Comparison of ENCODE assay signal across 18 cellular contexts in genomic region chr12:22924391-22924790, GRCh38.
DNase-seq lines count a peak whose midpoint lies in the region; ATAC-seq and TF ChIP-seq lines count a peak whose summit lies in the region.
"Had no signal": no experiment of that assay in that cellular context is flagged by ENCODE, and none has a peak within 500 bp of the region (broad histone marks: within the 10 kb centered on the region; RNA-seq: fewer than 3 reads in every experiment).

No MANE protein-coding gene starts in this region.

- no peak overlapping the region for H3K4me3 Mint-ChIP-seq in progenitor cell of endocrine pancreas (ENCODE audit: low read depth)
- H3K4me3 Mint-ChIP-seq: CD4-positive, alpha-beta memory T cell had no signal

- no peak overlapping the region for H3K9ac ChIP-seq in HUES6 (ENCODE audit: low read length)

- TF ChIP-seq POLR2A in erythroblast (IDR thresholded peaks at IDR 0.05; ENCODE audit: low read length) (no peak), testis (IDR thresholded peaks at IDR 0.05) (no peak)

- no peak for ATAC-seq in HG02852 (IDR thresholded peaks at IDR 0.05; ENCODE audit: unreplicated experiment)

- peaks cover 28% of the 10 kb centered on the region for H3K4me1 ChIP-seq in HUES6 (ENCODE audit: control insufficient read depth, insufficient read depth, low read length)
- no peaks in the 10 kb centered on the region for H3K4me1 ChIP-seq in testis
- H3K4me1 ChIP-seq: BE2C had no signal

- DNase-seq in ELF-1 (ENCODE audit: low read depth, low spot score) = peak; percentile 56
- no peak for DNase-seq in epithelial cell of proximal tubule (ENCODE audit: low read depth)
- no peak for DNase-seq in progenitor cell of endocrine pancreas (ENCODE audit: low spot score, unreplicated experiment)
- no peak for DNase-seq in erythroblast (lab: John Stamatoyannopoulos, UW)
- no peak for DNase-seq in testis
- DNase-seq in GM20000 (ENCODE audit: low spot score) = no peak
- DNase-seq: ACHN; BE2C; C1 segment of cervical spinal cord; CD4-positive, alpha-beta memory T cell; DMS153; DMS79; GF-D8; HCEC 1CT; KG1 had no signal

- no peaks in the 10 kb centered on the region for H3K36me3 Mint-ChIP-seq in progenitor cell of endocrine pancreas (ENCODE audit: insufficient read depth)
- H3K36me3 Mint-ChIP-seq: CD4-positive, alpha-beta memory T cell had no signal

- H3K27ac ChIP-seq in HUES6 (ENCODE audit: low read depth, low read length) = peak overlapping the region; percentile 74; the same call in 1 of the 2 replicates
- H3K27ac ChIP-seq in testis = no peak overlapping the region
- H3K27ac ChIP-seq: HL-60 had no signal

- peak; percentile 11 for TF ChIP-seq CTCF in epithelial cell of proximal tubule (conservative IDR thresholded peaks at IDR 0.05; ENCODE audit: low read depth, low read length)
- TF ChIP-seq CTCF in progenitor cell of endocrine pancreas (IDR thresholded peaks at IDR 0.05; ENCODE audit: unreplicated experiment) = no peak
- TF ChIP-seq CTCF in testis (IDR thresholded peaks at IDR 0.05) = no peak
- TF ChIP-seq CTCF in GM20000 (IDR thresholded peaks at IDR 0.05; ENCODE audit: extremely low read depth, missing control alignments) = no peak

- H3K27me3 ChIP-seq in HUES6 (ENCODE audit: control insufficient read depth, insufficient read depth, low read length) (no peaks in the 10 kb centered on the region), testis (no peaks in the 10 kb centered on the region)
- H3K27me3 ChIP-seq: BE2C had no signal

- peaks cover 21% of the 10 kb centered on the region for H3K4me1 Mint-ChIP-seq in progenitor cell of endocrine pancreas (ENCODE audit: low read depth)
- H3K4me1 Mint-ChIP-seq: CD4-positive, alpha-beta memory T cell had no signal

- H3K4me3 ChIP-seq in HUES6 (ENCODE audit: low read depth, low read length) (no peak overlapping the region), epithelial cell of proximal tubule (ENCODE audit: low read depth, low read length) (no peak overlapping the region), testis (no peak overlapping the region)

- H3K27me3 Mint-ChIP-seq in progenitor cell of endocrine pancreas = no peaks in the 10 kb centered on the region
- H3K27me3 Mint-ChIP-seq: CD4-positive, alpha-beta memory T cell had no signal

- H3K27ac Mint-ChIP-seq in progenitor cell of endocrine pancreas = peak overlapping the region; percentile 47
- H3K27ac Mint-ChIP-seq: CD4-positive, alpha-beta memory T cell had no signal

- intact Hi-C loops in testis (cut with DNase I; ENCODE audit: low total_unique reads) = no loop called here

- H3K9me3 ChIP-seq in HUES6 (ENCODE audit: control insufficient read depth, insufficient read depth, low read depth, low read length) (no peaks in the 10 kb centered on the region), testis (no peaks in the 10 kb centered on the region)
- H3K9me3 ChIP-seq: BE2C had no signal

- 89 to 97% methylated on average over 2 of the region's 2 CpGs for WGBS in testis, 2 donors

- no peaks in the 10 kb centered on the region for H3K9me3 Mint-ChIP-seq in progenitor cell of endocrine pancreas (ENCODE audit: low read depth)

- H3K36me3 ChIP-seq in HUES6 (ENCODE audit: control insufficient read depth, insufficient read depth, low read length) (no peaks in the 10 kb centered on the region), testis (ENCODE audit: low read depth, missing control alignments) (no peaks in the 10 kb centered on the region)
- H3K36me3 ChIP-seq: BE2C had no signal
